In genomic region chr11:85627998-85628770, GRCh38 we compare ENCODE assay signal across 1 cellular context.
TF ChIP-seq lines count a peak whose summit lies in the region.

Gene TMEM126B (plus strand): TSS chr11:85628593. CDS start chr11:85628608, 15 bp downstream.

TF ChIP-seq in WTC11, 78 proteins besides CTCF, POLR2A, EP300 and RAD21 (continued from another document):
- TF ChIP-seq NFYB (CRISPR knock-in tag; conservative IDR thresholded peaks at IDR 0.05; ENCODE audit: low read depth), result peak; percentile 39
- TF ChIP-seq TEAD1 (CRISPR knock-in tag; IDR thresholded peaks at IDR 0.05), result peak; percentile 53
- no peak for TF ChIP-seq RORB (CRISPR knock-in tag; IDR thresholded peaks at IDR 0.05)
- TF ChIP-seq NFE2L1 (CRISPR knock-in tag; IDR thresholded peaks at IDR 0.05), result 0 out of 2 replicates have a peak, but pooled peaks have one; percentile 21
- peak; percentile 78 for TF ChIP-seq E2F5 (CRISPR knock-in tag; IDR thresholded peaks at IDR 0.05)
- peak; percentile 97 for TF ChIP-seq USF1 (CRISPR knock-in tag; IDR thresholded peaks at IDR 0.05)
- no peak for TF ChIP-seq FOXP4 (CRISPR knock-in tag; IDR thresholded peaks at IDR 0.05)
- no peak for TF ChIP-seq E2F1 (CRISPR knock-in tag; IDR thresholded peaks at IDR 0.05)
- TF ChIP-seq SMAD3 (CRISPR knock-in tag; IDR thresholded peaks at IDR 0.05; ENCODE audit: borderline replicate concordance), result peak; percentile 35; the same call in 1 of the 2 replicates
- no peak for TF ChIP-seq NFATC4 (CRISPR knock-in tag; IDR thresholded peaks at IDR 0.05)
- TF ChIP-seq CREM (CRISPR knock-in tag; IDR thresholded peaks at IDR 0.05), result peak; percentile 53; the same call in 1 of the 2 replicates
- TF ChIP-seq FOXJ3 (CRISPR knock-in tag; IDR thresholded peaks at IDR 0.05; ENCODE audit: borderline replicate concordance), result no peak
- TF ChIP-seq IRF1 (CRISPR knock-in tag; IDR thresholded peaks at IDR 0.05), result 0 out of 2 replicates have a peak, but pooled peaks have one; percentile 20
- TF ChIP-seq E2F4 (CRISPR knock-in tag; IDR thresholded peaks at IDR 0.05; ENCODE audit: borderline replicate concordance, low read depth), result no peak
- 0 out of 2 replicates have a peak, but pooled peaks have one; percentile 37 for TF ChIP-seq ZBTB43 (CRISPR knock-in tag; IDR thresholded peaks at IDR 0.05)
- TF ChIP-seq KAT7 (CRISPR knock-in tag; IDR thresholded peaks at IDR 0.05; ENCODE audit: borderline replicate concordance), result 0 out of 2 replicates have a peak, but pooled peaks have one; percentile 37
- no peak for TF ChIP-seq GRHL2 (CRISPR knock-in tag; IDR thresholded peaks at IDR 0.05; ENCODE audit: insufficient replicate concordance, severe bottlenecking)
- TF ChIP-seq ATF1 (CRISPR knock-in tag; IDR thresholded peaks at IDR 0.05), result 0 out of 2 replicates have a peak, but pooled peaks have one; percentile 13
- TF ChIP-seq HMGXB4 (CRISPR knock-in tag; IDR thresholded peaks at IDR 0.05), result peak; percentile 62; the same call in 1 of the 2 replicates
